ENCODE assay signal across 8 cellular contexts in genomic region chr3:4492240-4493007, GRCh38. TPM values are rescaled to one million over a fixed set of nuclear protein-coding genes. Genes with fewer than 3 reads are reported as not detected.
A peak's percentile ranks its signal among the peaks of the same experiment; 100 is the strongest.
DNase-seq lines count a peak whose midpoint lies in the region; ATAC-seq and TF ChIP-seq lines count a peak whose summit lies in the region.

No MANE protein-coding gene starts in this region.

- no peaks in the 10 kb centered on the region for H3K27me3 ChIP-seq in lower lobe of right lung (ENCODE audit: low read depth)

- no peaks in the 10 kb centered on the region for H3K9me3 ChIP-seq in lower lobe of right lung

- H3K4me3 ChIP-seq in AG10803 (ENCODE audit: low read length) (peak overlapping the region; percentile 87), lower lobe of right lung (peak overlapping the region; percentile 69)

- peak; percentile 61 for DNase-seq in AG10803 (ENCODE audit: low read depth)
- peak; percentile 32 for DNase-seq in NCI-H2227 treated with DMSO at 0.1 percent for 48 hours (lab: John Stamatoyannopoulos, UW)
- DNase-seq in activated CD4-positive, alpha-beta T cell treated with anti-CD3 and anti-CD28 coated beads, Interleukin-2, amount 50 U/mL, for 24 hours (ENCODE audit: low read depth in 1 of 2, low spot score in 1 of 2): peak; percentile 24 to 30
- peak; percentile 64 for DNase-seq in ecto neural progenitor cell (ENCODE audit: low spot score)
- peak; percentile 74 for DNase-seq in lower lobe of right lung
- DNase-seq in stimulated activated CD8-positive, alpha-beta memory T cell treated with anti-CD3 and anti-CD28 coated beads, Interleukin-12 subunit alpha, Interleukin-12 subunit beta, amount 100 ng/mL, for 4 hours (ENCODE audit: low read depth): peak; percentile 19
- no peak for DNase-seq in GM10266 (ENCODE audit: extremely low spot score)

- peaks cover 27% of the 10 kb centered on the region for H3K4me1 ChIP-seq in lower lobe of right lung

- TF ChIP-seq CTCF in AG10803 (conservative IDR thresholded peaks at IDR 0.05; ENCODE audit: low read length) (no peak), lower lobe of right lung (IDR thresholded peaks at IDR 0.05) (no peak), GM10266 (IDR thresholded peaks at IDR 0.05; ENCODE audit: control insufficient read depth, insufficient read depth, low read depth, missing control alignments) (no peak)

- no peaks in the 10 kb centered on the region for H3K36me3 ChIP-seq in lower lobe of right lung

- ATAC-seq in GM21447 (IDR thresholded peaks at IDR 0.05; ENCODE audit: unreplicated experiment) (peak; percentile 16), lower lobe of right lung (peak; percentile 74 to 79)

- intact Hi-C loops in lower lobe of right lung (cut with DNase I): no loop called here

- peak overlapping the region; percentile 84 for H3K27ac ChIP-seq in lower lobe of right lung

RNA-seq across cellular contexts. Expression of gene ITPR1, which starts 0.7 kb away (rescaled TPM):
- 69.1 TPM for total RNA-seq in lower lobe of right lung

RNA-seq across cellular contexts. Expression of gene SUMF1, which starts 25.4 kb away (rescaled TPM):
- 35.4 TPM for total RNA-seq in lower lobe of right lung
